Comparison of ENCODE assay signal across 18 cellular contexts in genomic region chr12:47193066-47193465, GRCh38.
DNase-seq lines count a peak whose midpoint lies in the region; ATAC-seq and TF ChIP-seq lines count a peak whose summit lies in the region.
"Had no signal": no experiment of that assay in that cellular context is flagged by ENCODE, and none has a peak within 500 bp of the region (broad histone marks: within the 10 kb centered on the region; RNA-seq: fewer than 3 reads in every experiment).

No MANE protein-coding gene starts in this region.

- H3K23ac ChIP-seq in H9 (ENCODE audit: insufficient read length, low read depth, low read length), result no peak overlapping the region

- peak; percentile 24 for ATAC-seq in activated CD8-positive, alpha-beta T cell treated with anti-CD3 and anti-CD28 coated beads for 36 hours
- ATAC-seq in mucosa of descending colon, result peak; percentile 40
- no peak for ATAC-seq in heart right ventricle
- ATAC-seq: sciatic nerve had no signal

- no peak overlapping the region for H2AFZ ChIP-seq in H9 (ENCODE audit: low read length)

- no peaks in the 10 kb centered on the region for H3K36me3 ChIP-seq in mucosa of descending colon (ENCODE audit: low read depth)
- no peaks in the 10 kb centered on the region for H3K36me3 ChIP-seq in heart right ventricle
- H3K36me3 ChIP-seq: heart left ventricle had no signal

- no peak overlapping the region for H3K27ac ChIP-seq in H9 (ENCODE audit: insufficient read length, low read depth, low read length)
- peak overlapping the region in 1 of 10 donors; percentile 46 for H3K27ac ChIP-seq in heart right ventricle
- H3K27ac ChIP-seq: 22Rv1, body of pancreas had no signal

- H4K91ac ChIP-seq in H9 (ENCODE audit: insufficient read length, low read depth, low read length), result no peak overlapping the region

- no peaks in the 10 kb centered on the region for H3K9me3 Mint-ChIP-seq in H9
- H3K9me3 Mint-ChIP-seq in activated CD8-positive, alpha-beta T cell treated with anti-CD3 and anti-CD28 coated beads for 36 hours, result no peaks in the 10 kb centered on the region
- H3K9me3 Mint-ChIP-seq: type B pancreatic cell had no signal

- H3K9ac ChIP-seq in H9 (ENCODE audit: extremely low read depth, insufficient read length, low read length), result no peak overlapping the region

- H3K18ac ChIP-seq in H9 (ENCODE audit: insufficient read length, low read depth, low read length), result no peak overlapping the region

- H3K9me3 ChIP-seq in H9 (ENCODE audit: control insufficient read depth, low read depth, low read length), result no peaks in the 10 kb centered on the region
- H3K9me3 ChIP-seq in mucosa of descending colon, result no peaks in the 10 kb centered on the region
- H3K9me3 ChIP-seq in heart right ventricle, result no peaks in the 10 kb centered on the region
- H3K9me3 ChIP-seq: body of pancreas, heart left ventricle had no signal

- TF ChIP-seq CTCF in H9 (conservative IDR thresholded peaks at IDR 0.05), result no peak
- no peak for TF ChIP-seq CTCF in activated CD8-positive, alpha-beta T cell treated with anti-CD3 and anti-CD28 coated beads for 36 hours (IDR thresholded peaks at IDR 0.05)
- no peak for TF ChIP-seq CTCF in mucosa of descending colon (IDR thresholded peaks at IDR 0.05)
- no peak for TF ChIP-seq CTCF in heart right ventricle (IDR thresholded peaks at IDR 0.05)

- no peak overlapping the region for H2AK5ac ChIP-seq in H9 (ENCODE audit: insufficient read length, low read length)

- H3K4me1 Mint-ChIP-seq in H9, result peaks cover 47 to 49% of the 10 kb centered on the region in 2 experiments
- peaks cover 75% of the 10 kb centered on the region for H3K4me1 Mint-ChIP-seq in activated CD8-positive, alpha-beta T cell treated with anti-CD3 and anti-CD28 coated beads for 36 hours (ENCODE audit: low read depth)

- POLR2A ChIA-PET in activated CD8-positive, alpha-beta T cell treated with anti-CD3 and anti-CD28 coated beads for 36 hours (lab: Charles Lee), result interaction anchor here (0.5 to 5.5 kb wide), 9 partner anchors 9 to 1201 kb away, joined by 3 to 68 read pairs (median 4); no protein-coding TSS in a partner anchor

- H3K4ac ChIP-seq in H9 (ENCODE audit: low read depth, low read length), result no peak overlapping the region

- H3K4me3 Mint-ChIP-seq in H9, result peak overlapping the region in 1 of 2 experiments; percentile 6; a peak in 1 of 5 replicates
- H3K4me3 Mint-ChIP-seq in activated CD8-positive, alpha-beta T cell treated with anti-CD3 and anti-CD28 coated beads for 36 hours, result peak overlapping the region; percentile 52
- H3K4me3 Mint-ChIP-seq: type B pancreatic cell had no signal

- CTCF ChIA-PET in activated CD8-positive, alpha-beta T cell treated with anti-CD3 and anti-CD28 coated beads for 36 hours (lab: Charles Lee), result interaction anchor here (0.6 to 3.9 kb wide), 18 partner anchors 9 to 205 kb away, joined by 3 to 20 read pairs (median 5); partner anchors contain the start of gene AMIGO2

- no peak overlapping the region for H2BK20ac ChIP-seq in H9 (ENCODE audit: low read depth, low read length, poor library complexity, severe bottlenecking)

- H3K14ac ChIP-seq in H9 (ENCODE audit: insufficient read depth, low read length), result no peak overlapping the region

- no peak overlapping the region for H2BK5ac ChIP-seq in H9 (ENCODE audit: insufficient read length, low read length)

- intact Hi-C loops in activated CD8-positive, alpha-beta T cell treated with anti-CD3 and anti-CD28 coated beads for 36 hours (cut with micrococcal nuclease), result loop anchor here (5.0 kb wide), 1 partner anchor 111 kb away; no protein-coding TSS in a partner anchor
- intact Hi-C loops in mucosa of descending colon (cut with DNase I, micrococcal nuclease), result no loop called here
- intact Hi-C loops in heart right ventricle (cut with DNase I), result no loop called here

- no peaks in the 10 kb centered on the region for H3K27me3 Mint-ChIP-seq in H9 (ENCODE audit: low read depth)
- no peaks in the 10 kb centered on the region for H3K27me3 Mint-ChIP-seq in activated CD8-positive, alpha-beta T cell treated with anti-CD3 and anti-CD28 coated beads for 36 hours
- H3K27me3 Mint-ChIP-seq: type B pancreatic cell had no signal

- no peak overlapping the region for H3T11ph ChIP-seq in H9 (ENCODE audit: low read length)

- peak; percentile 5 for DNase-seq in NK-92 treated with Interleukin-12 subunit alpha and Interleukin-12 subunit beta, amount 100 ng/mL, for 24 hours (lab: John Stamatoyannopoulos, UW)
- no peak for DNase-seq in NK-92 (lab: John Stamatoyannopoulos, UW; ENCODE audit: unreplicated experiment)
- DNase-seq in H9, result no peak
- DNase-seq in activated CD8-positive, alpha-beta T cell treated with anti-CD3 and anti-CD28 coated beads for 36 hours, result peak; percentile 51
- DNase-seq in mucosa of descending colon, result no peak
- DNase-seq in heart right ventricle, result no peak
- no peak for DNase-seq in NCI-H2107 (lab: John Stamatoyannopoulos, UW)
- no peak for DNase-seq in NCI-H345 (lab: John Stamatoyannopoulos, UW)
- DNase-seq: C1 segment of cervical spinal cord, dermis blood vessel endothelial cell, DMS79 treated with DMSO at 0.1 percent for 48 hours, heart left ventricle, kidney glomerular epithelial cell, NCI-H187 treated with DMSO at 0.1 percent for 48 hours had no signal

- H3K4me2 ChIP-seq in H9 (ENCODE audit: insufficient read depth, insufficient read length, low read length), result no peak overlapping the region

- H2BK120ac ChIP-seq in H9 (ENCODE audit: low read depth, low read length, poor library complexity, severe bottlenecking), result no peak overlapping the region

- H3K27me3 ChIP-seq in H9 (ENCODE audit: insufficient read depth, low read length) (no peaks in the 10 kb centered on the region), heart right ventricle (no peaks in the 10 kb centered on the region)
- H3K27me3 ChIP-seq: body of pancreas, heart left ventricle had no signal

- H2BK15ac ChIP-seq in H9 (ENCODE audit: low read depth, low read length), result no peak overlapping the region

- H2BK12ac ChIP-seq in H9 (ENCODE audit: insufficient read length, low read depth, low read length), result no peak overlapping the region

- H4K20me1 ChIP-seq in H9 (ENCODE audit: control insufficient read depth, insufficient read depth, insufficient read length), result no peaks in the 10 kb centered on the region

- no CpG with 5 or more reads among the region's 3 CpGs for WGBS in H9 (ENCODE audit: extremely low coverage, insufficient read length, low lambda C conversion rate)
- 74 to 75% methylated on average over 3 of the region's 3 CpGs for WGBS in heart right ventricle, 2 donors

- H3K23me2 ChIP-seq in H9 (ENCODE audit: insufficient read length, low read depth, low read length, poor library complexity, severe bottlenecking), result no peaks in the 10 kb centered on the region

- no peak overlapping the region for H4K5ac ChIP-seq in H9 (ENCODE audit: insufficient read length, low read depth, low read length)

- no peak overlapping the region for H4K8ac ChIP-seq in H9 (replicated peaks; ENCODE audit: insufficient read length, low read depth, low read length)

- H3K4me1 ChIP-seq in H9 (ENCODE audit: insufficient read depth, low read length), result peaks cover 7% of the 10 kb centered on the region; the same call in 1 of the 2 replicates
- no peaks in the 10 kb centered on the region for H3K4me1 ChIP-seq in mucosa of descending colon (ENCODE audit: low read depth)
- H3K4me1 ChIP-seq in heart right ventricle, result peaks cover 0 to 65% (median 26%) of the 10 kb centered on the region in 9 donors

- no peaks in the 10 kb centered on the region for H3K79me2 ChIP-seq in H9 (ENCODE audit: insufficient read depth, low read length)

- no peaks in the 10 kb centered on the region for H3K79me1 ChIP-seq in H9 (ENCODE audit: insufficient read depth, low read depth, low read length, poor library complexity, severe bottlenecking)

- no peak overlapping the region for H3K56ac ChIP-seq in H9 (ENCODE audit: insufficient read length, low read depth, low read length)

- no peak overlapping the region for H3K4me3 ChIP-seq in mucosa of descending colon
- H3K4me3 ChIP-seq in heart right ventricle, result no peak overlapping the region
- H3K4me3 ChIP-seq: body of pancreas had no signal

- H3K27ac Mint-ChIP-seq in H9, result peak overlapping the region; percentile 35 to 95 (median 72); a peak in 4 of 7 replicates
- peak overlapping the region; percentile 95 for H3K27ac Mint-ChIP-seq in activated CD8-positive, alpha-beta T cell treated with anti-CD3 and anti-CD28 coated beads for 36 hours
- H3K27ac Mint-ChIP-seq: type B pancreatic cell had no signal

- no peaks in the 10 kb centered on the region for H3K36me3 Mint-ChIP-seq in H9 (ENCODE audit: insufficient read depth in 1 of 3, low read depth in 3 of 3)
- peaks cover 21% of the 10 kb centered on the region for H3K36me3 Mint-ChIP-seq in activated CD8-positive, alpha-beta T cell treated with anti-CD3 and anti-CD28 coated beads for 36 hours (ENCODE audit: low read depth)
- H3K36me3 Mint-ChIP-seq: type B pancreatic cell had no signal

Comparison
In these comparisons a context has a peak if more than half of its experiments do, and no peak if none do; other contexts are left out.
1. DNase-seq: peak in NK-92 treated with Interleukin-12 subunit alpha and Interleukin-12 subunit beta, amount 100 ng/mL, for 24 hours (single experiment) and activated CD8-positive, alpha-beta T cell treated with anti-CD3 and anti-CD28 coated beads for 36 hours (single experiment); none in NK-92 (single experiment), H9 (single experiment), mucosa of descending colon (0 of 3), heart right ventricle (0 of 2), NCI-H2107 (single experiment) and NCI-H345 (single experiment).
2. ATAC-seq: peak in activated CD8-positive, alpha-beta T cell treated with anti-CD3 and anti-CD28 coated beads for 36 hours (single experiment) and mucosa of descending colon (single experiment); none in heart right ventricle (0 of 8).